8 cellular contexts compared by ENCODE assay signal in genomic region chr18:9612989-9613388, GRCh38. TPM values are rescaled to one million over a fixed set of nuclear protein-coding genes. Genes with fewer than 3 reads are reported as not detected.
A peak's percentile ranks its signal among the peaks of the same experiment; 100 is the strongest.
DNase-seq lines count a peak whose midpoint lies in the region; FAIRE-seq and TF ChIP-seq lines count a peak whose summit lies in the region.

No MANE protein-coding gene starts in this region.

- peaks cover 5% of the 10 kb centered on the region for H3K27me3 Mint-ChIP-seq in HFFc6 (ENCODE audit: insufficient read depth)

- H3K4me1 Mint-ChIP-seq in HFFc6 (ENCODE audit: low read depth), result peaks cover 70% of the 10 kb centered on the region

- H3K36me3 Mint-ChIP-seq in HFFc6 (ENCODE audit: low read depth), result peaks cover 23% of the 10 kb centered on the region

- peak overlapping the region; percentile 96 for H3K4me3 Mint-ChIP-seq in HFFc6

- FAIRE-seq in RCC 7860 (lab: Jason Lieb, UNC), result no peak

- in situ Hi-C loops in astrocyte of the spinal cord (cut with HindIII; ENCODE audit: low sequenced_read_pairs), result no loop called here

- 40 to 70% methylated on average over 1 of the region's 4 CpGs for WGBS in mesodermal cell (ENCODE audit: insufficient coverage in 2 of 2), 2 experiments

- H3K9me3 Mint-ChIP-seq in HFFc6, result no peaks in the 10 kb centered on the region

- no peak for TF ChIP-seq CTCF in A673 (conservative IDR thresholded peaks at IDR 0.05; ENCODE audit: low read depth, low read length)
- no peak for TF ChIP-seq CTCF in HFFc6 (IDR thresholded peaks at IDR 0.05)
- TF ChIP-seq CTCF in astrocyte of the spinal cord (IDR thresholded peaks at IDR 0.05; ENCODE audit: low read depth, low read length), result no peak

- DNase-seq in A673 (ENCODE audit: low spot score) (no peak), HFFc6 (no peak), astrocyte of the spinal cord (ENCODE audit: low read depth, low spot score) (peak; percentile 12), DMS79 (lab: John Stamatoyannopoulos, UW) (no peak), RCC 7860 (ENCODE audit: low spot score) (no peak), NCI-H128 (lab: John Stamatoyannopoulos, UW; ENCODE audit: unreplicated experiment) (no peak), germinal center (ENCODE audit: low spot score) (no peak)

- H3K4me1 ChIP-seq in A673 (ENCODE audit: insufficient read depth, low read length, poor library complexity, severe bottlenecking) (peaks cover 12% of the 10 kb centered on the region), mesodermal cell (ENCODE audit: control insufficient read depth, insufficient read depth, low read length, poor library complexity, severe bottlenecking) (peaks cover 22% of the 10 kb centered on the region)

- H3K27ac ChIP-seq in A673 (ENCODE audit: low read depth, low read length, poor library complexity, severe bottlenecking) (no peak overlapping the region), mesodermal cell (ENCODE audit: low read depth, low read length, severe bottlenecking) (no peak overlapping the region)

- H3K36me3 ChIP-seq in A673 (ENCODE audit: insufficient read depth, low read length, poor library complexity, severe bottlenecking), result peaks cover 3% of the 10 kb centered on the region
- H3K36me3 ChIP-seq in mesodermal cell (ENCODE audit: control insufficient read depth, insufficient read depth, low read length), result peaks cover 26% of the 10 kb centered on the region

- POLR2A ChIA-PET in A673 (lab: Charles Lee; ENCODE audit: low non-redundant PET), result no interaction called here

- peak overlapping the region; percentile 84 for H3K4me3 ChIP-seq in A673 (ENCODE audit: low read depth, low read length, poor library complexity, severe bottlenecking)
- peak overlapping the region; percentile 86 for H3K4me3 ChIP-seq in astrocyte of the spinal cord (ENCODE audit: low read depth, low read length)
- peak overlapping the region; percentile 74 for H3K4me3 ChIP-seq in mesodermal cell (ENCODE audit: extremely low read depth, insufficient read depth, low read length, poor library complexity, severe bottlenecking)

- intact Hi-C loops in A673 (cut with micrococcal nuclease; ENCODE audit: unreplicated experiment), result loop anchor here (2.0 to 10.0 kb wide), 4 partner anchors 162 to 912 kb away; partner anchors contain the start of gene NAPG

- CTCF ChIA-PET in A673 (lab: Charles Lee), result no interaction called here

- H3K9me3 ChIP-seq in A673 (ENCODE audit: low read depth, low read length, poor library complexity, severe bottlenecking) (no peaks in the 10 kb centered on the region), mesodermal cell (ENCODE audit: control insufficient read depth, low read length) (no peaks in the 10 kb centered on the region)

- H3K27me3 ChIP-seq in A673 (replicated peaks; ENCODE audit: insufficient read depth, low read depth, low read length, poor library complexity), result no peaks in the 10 kb centered on the region

- peak overlapping the region; percentile 91 for H3K27ac Mint-ChIP-seq in HFFc6

- TSS peak; percentile 55 for BruUV-seq in A673 (replicated peaks; lab: Mats Ljungman, UMichigan)

RNA-seq across cellular contexts. Expression of gene PPP4R1, which starts 1.4 kb away (rescaled TPM):
- total RNA-seq in A673 (2021), result 65.2 and 67.4 TPM in 2 replicates
- total RNA-seq in HFFc6 (2021; fragmentation: NEBNext Ultra II Directional; extraction: Animal tissue kit (Norgen Biotek cat#: 25700)), result 100 to 1,000 TPM in 4 of 6 experiments, 10 to 100 TPM in 2; 83.0 to 107 (median 103) TPM
- 60.6 TPM for polyA plus RNA-seq in mesodermal cell (2013, experiment 1 of 2)
- polyA plus RNA-seq in mesodermal cell (2013, experiment 2 of 2), result 61.0 TPM
